Comparison of ENCODE assay signal across 2 cellular contexts in genomic region chr22:21609556-21610157, GRCh38. TPM values are rescaled to one million over a fixed set of nuclear protein-coding genes. Genes with fewer than 3 reads are reported as not detected.
"Had no signal": no experiment of that assay in that cellular context is flagged by ENCODE, and none has a peak within 500 bp of the region (broad histone marks: within the 10 kb centered on the region; RNA-seq: fewer than 3 reads in every experiment).

No MANE protein-coding gene starts in this region.

RNA-seq across cellular contexts. Expression of gene CCDC116, which starts 22.9 kb away (rescaled TPM):
- total RNA-seq: frontal cortex, mononuclear cell had no signal
